35 cellular contexts compared by ENCODE assay signal in the genomic region with DNA sequence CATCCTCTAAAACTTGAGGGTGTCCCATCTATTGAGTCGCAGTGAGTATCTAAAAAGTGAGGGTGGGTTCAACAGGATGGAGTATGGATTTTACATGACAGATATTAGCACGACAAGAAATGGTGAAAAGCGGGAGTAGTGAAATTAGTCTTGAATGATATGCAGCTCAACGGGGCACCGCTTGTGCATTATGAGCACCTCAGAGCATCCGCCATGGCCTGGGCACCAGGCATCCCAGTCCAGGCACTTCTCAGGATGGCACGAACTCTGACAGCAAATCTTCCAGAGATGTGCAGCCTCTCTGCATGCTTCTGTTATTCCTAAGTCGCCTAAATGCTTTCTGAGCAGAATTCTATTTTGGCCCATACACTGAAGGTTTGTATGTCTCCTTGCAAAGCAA.
"Had no signal": no experiment of that assay in that cellular context is flagged by ENCODE, and none has a peak within 500 bp of the region (broad histone marks: within the 10 kb centered on the region; RNA-seq: fewer than 3 reads in every experiment).

No MANE protein-coding gene starts in this region.

- H3K27me3 ChIP-seq: ascending aorta, breast epithelium, cardiac muscle cell, gastroesophageal sphincter, heart right ventricle had no signal

- H3K4me1 ChIP-seq: ascending aorta, breast epithelium had no signal

- H3K4me3 ChIP-seq: ascending aorta, breast epithelium, cardiac muscle cell, coronary artery, dorsolateral prefrontal cortex, gastroesophageal sphincter, heart right ventricle had no signal

- ATAC-seq: activated CD4-positive, alpha-beta T cell treated with anti-CD3 and anti-CD28 coated beads for 36 hours; activated CD8-positive, alpha-beta memory T cell treated with anti-CD3 and anti-CD28 coated beads, Interleukin-2, amount 10 ng/mL, durations not matched to agents 7 days and 5 days; activated CD8-positive, alpha-beta T cell treated with anti-CD3 and anti-CD28 coated beads, Interleukin-2, amount 10 ng/mL, durations not matched to agents 7 days and 5 days; activated naive CD8-positive, alpha-beta T cell treated with anti-CD3 and anti-CD28 coated beads, Interleukin-2, amount 50 U/mL, for 24 hours; esophagus mucosa; gastroesophageal sphincter; heart right ventricle; T-cell had no signal

- H3K4me1 Mint-ChIP-seq: activated CD4-positive, alpha-beta T cell treated with anti-CD3 and anti-CD28 coated beads for 36 hours; activated CD4-positive, alpha-beta T cell treated with anti-CD3 and anti-CD28 coated beads, Interleukin-2, amount 10 ng/mL, durations not matched to agents 24 days and 14 days; activated CD8-positive, alpha-beta memory T cell treated with anti-CD3 and anti-CD28 coated beads, Interleukin-2, amount 10 ng/mL, durations not matched to agents 7 days and 5 days; central memory CD8-positive, alpha-beta T cell; endodermal cell had no signal

- H3K36me3 Mint-ChIP-seq: activated CD4-positive, alpha-beta memory T cell treated with anti-CD3 and anti-CD28 coated beads for 36 hours; activated CD8-positive, alpha-beta memory T cell treated with anti-CD3 and anti-CD28 coated beads, Interleukin-2, amount 10 ng/mL, durations not matched to agents 7 days and 5 days had no signal

- DNase-seq: activated CD4-positive, alpha-beta memory T cell treated with anti-CD3 and anti-CD28 coated beads for 36 hours; activated CD4-positive, alpha-beta T cell treated with anti-CD3 and anti-CD28 coated beads for 36 hours; activated CD4-positive, alpha-beta T cell treated with anti-CD3 and anti-CD28 coated beads, Interleukin-2, amount 10 ng/mL, durations not matched to agents 24 days and 14 days; activated CD4-positive, CD25-positive, alpha-beta regulatory T cell; activated CD4-positive, CD25-positive, alpha-beta regulatory T cell treated with anti-CD3 and anti-CD28 coated beads, Interleukin-2, amount 50 U/mL, for 72 hours; activated CD8-positive, alpha-beta memory T cell treated with anti-CD3 and anti-CD28 coated beads, Interleukin-2, amount 10 ng/mL, durations not matched to agents 7 days and 5 days; activated CD8-positive, alpha-beta memory T cell treated with anti-CD3 and anti-CD28 coated beads, Interleukin-2, amount 50 U/mL, for 4 hours; activated CD8-positive, alpha-beta T cell treated with anti-CD3 and anti-CD28 coated beads, Interleukin-2, amount 10 ng/mL, durations not matched to agents 7 days and 5 days; activated effector memory CD4-positive, alpha-beta T cell treated with anti-CD3 and anti-CD28 coated beads, Interleukin-2, amount 50 U/mL, for 16 hours; activated naive CD4-positive, alpha-beta T cell treated with anti-CD3 and anti-CD28 coated beads for 36 hours; activated naive CD8-positive, alpha-beta T cell treated with anti-CD3 and anti-CD28 coated beads for 36 hours; activated naive CD8-positive, alpha-beta T cell treated with anti-CD3 and anti-CD28 coated beads, Interleukin-2, amount 50 U/mL, for 24 hours; activated T-cell treated with anti-CD3 and anti-CD28 coated beads, Interleukin-2, amount 50 U/mL, for 1 hour; activated T-cell treated with anti-CD3 and anti-CD28 coated beads, Interleukin-2, amount 50 U/mL, for 48 hours; dorsolateral prefrontal cortex; effector memory CD4-positive, alpha-beta T cell; endodermal cell; foreskin melanocyte; heart right ventricle; T-cell; T1000 had no signal

- H3K4me3 Mint-ChIP-seq: activated CD4-positive, alpha-beta memory T cell treated with anti-CD3 and anti-CD28 coated beads for 36 hours; activated CD4-positive, alpha-beta T cell treated with anti-CD3 and anti-CD28 coated beads for 36 hours; activated CD4-positive, alpha-beta T cell treated with anti-CD3 and anti-CD28 coated beads, Interleukin-2, amount 10 ng/mL, durations not matched to agents 24 days and 14 days; activated CD8-positive, alpha-beta memory T cell treated with anti-CD3 and anti-CD28 coated beads, Interleukin-2, amount 10 ng/mL, durations not matched to agents 7 days and 5 days; activated CD8-positive, alpha-beta T cell treated with anti-CD3 and anti-CD28 coated beads, Interleukin-2, amount 10 ng/mL, durations not matched to agents 7 days and 5 days; activated naive CD4-positive, alpha-beta T cell treated with anti-CD3 and anti-CD28 coated beads for 36 hours; activated naive CD4-positive, alpha-beta T cell treated with anti-CD3 and anti-CD28 coated beads, Interleukin-2, amount 50 U/mL, for 24 hours; activated naive CD8-positive, alpha-beta T cell treated with anti-CD3 and anti-CD28 coated beads for 36 hours; activated naive CD8-positive, alpha-beta T cell treated with anti-CD3 and anti-CD28 coated beads, Interleukin-2, amount 50 U/mL, for 24 hours; activated T-helper 1 cell treated with anti-CD3 and anti-CD28 coated beads, Interleukin-12 subunit alpha, Interleukin-12 subunit beta, Interleukin-2, Interleukin-4 antibody, amounts not matched to agents 30 ng/mL and 10 ng/mL and 1 ng/mL, durations not matched to agents 14 hours and 24 hours and 36 hours; brain; central memory CD8-positive, alpha-beta T cell; dendritic cell treated with granulocyte-macrophage colony-stimulating factor and Interleukin-4, amounts not matched to agents 40 ng/mL and 50 ng/mL, for 4 days; endodermal cell; T-cell; T-helper 1 cell treated with Interleukin-12 subunit alpha and Interleukin-12 subunit beta and Interleukin-4 antibody, amounts not matched to agents 30 μg/mL and 1 μg/mL, for 36 hours; T-helper 2 cell treated with Interferon-gamma antibody and Interleukin-4, amounts not matched to agents 5 μg/mL and 100 μg/mL, for 36 hours had no signal

- H3K27ac ChIP-seq: ascending aorta, breast epithelium, cardiac muscle cell, coronary artery, dorsolateral prefrontal cortex, heart right ventricle had no signal

- H3K27me3 Mint-ChIP-seq: activated CD4-positive, alpha-beta memory T cell treated with anti-CD3 and anti-CD28 coated beads for 36 hours; activated CD4-positive, alpha-beta T cell treated with anti-CD3 and anti-CD28 coated beads for 36 hours; activated CD4-positive, alpha-beta T cell treated with anti-CD3 and anti-CD28 coated beads, Interleukin-2, amount 10 ng/mL, durations not matched to agents 24 days and 14 days; activated CD8-positive, alpha-beta memory T cell treated with anti-CD3 and anti-CD28 coated beads, Interleukin-2, amount 10 ng/mL, durations not matched to agents 7 days and 5 days; activated naive CD4-positive, alpha-beta T cell treated with anti-CD3 and anti-CD28 coated beads, Interleukin-2, amount 50 U/mL, for 24 hours; activated naive CD8-positive, alpha-beta T cell treated with anti-CD3 and anti-CD28 coated beads for 36 hours; activated naive CD8-positive, alpha-beta T cell treated with anti-CD3 and anti-CD28 coated beads, Interleukin-2, amount 50 U/mL, for 24 hours; brain; dendritic cell treated with granulocyte-macrophage colony-stimulating factor and Interleukin-4, amounts not matched to agents 40 ng/mL and 50 ng/mL, for 4 days; T-cell had no signal

- H3K9me3 ChIP-seq: ascending aorta, breast epithelium, heart right ventricle had no signal

- H3K27ac Mint-ChIP-seq: activated CD4-positive, alpha-beta memory T cell treated with anti-CD3 and anti-CD28 coated beads for 36 hours; activated CD4-positive, alpha-beta T cell treated with anti-CD3 and anti-CD28 coated beads for 36 hours; activated CD4-positive, alpha-beta T cell treated with anti-CD3 and anti-CD28 coated beads, Interleukin-2, amount 10 ng/mL, durations not matched to agents 24 days and 14 days; activated CD8-positive, alpha-beta memory T cell treated with anti-CD3 and anti-CD28 coated beads, Interleukin-2, amount 10 ng/mL, durations not matched to agents 7 days and 5 days; activated CD8-positive, alpha-beta T cell treated with anti-CD3 and anti-CD28 coated beads, Interleukin-2, amount 10 ng/mL, durations not matched to agents 7 days and 5 days; activated naive CD4-positive, alpha-beta T cell treated with anti-CD3 and anti-CD28 coated beads for 36 hours; activated naive CD8-positive, alpha-beta T cell treated with anti-CD3 and anti-CD28 coated beads for 36 hours; activated naive CD8-positive, alpha-beta T cell treated with anti-CD3 and anti-CD28 coated beads, Interleukin-2, amount 50 U/mL, for 24 hours; activated T-helper 1 cell treated with anti-CD3 and anti-CD28 coated beads, Interleukin-12 subunit alpha, Interleukin-12 subunit beta, Interleukin-2, Interleukin-4 antibody, amounts not matched to agents 30 ng/mL and 10 ng/mL and 1 ng/mL, durations not matched to agents 14 hours and 24 hours and 36 hours; activated T-helper 2 cell treated with anti-CD3 and anti-CD28 coated beads, Interferon-gamma antibody, Interleukin-2, Interleukin-4, amounts not matched to agents 10 μg/mL and 5 μg/mL and 100 μg/mL, durations not matched to agents 14 hours and 24 hours and 36 hours; endodermal cell; T-cell; T-helper 1 cell treated with Interleukin-12 subunit alpha and Interleukin-12 subunit beta and Interleukin-4 antibody, amounts not matched to agents 30 μg/mL and 1 μg/mL, for 36 hours; T-helper 2 cell treated with Interferon-gamma antibody and Interleukin-4, amounts not matched to agents 5 μg/mL and 100 μg/mL, for 36 hours had no signal
